In genomic region chr5:115378754-115379153, GRCh38 we compare ENCODE assay signal across 16 cellular contexts.
"Had no signal": no experiment of that assay in that cellular context is flagged by ENCODE, and none has a peak within 500 bp of the region (broad histone marks: within the 10 kb centered on the region; RNA-seq: fewer than 3 reads in every experiment).

No MANE protein-coding gene starts in this region.

- H3K4me3 Mint-ChIP-seq: naive thymus-derived CD4-positive, alpha-beta T cell; nephron progenitor cell had no signal

- H3K27me3 ChIP-seq: dorsolateral prefrontal cortex, heart left ventricle, right atrium auricular region, tibial artery, upper lobe of right lung, vagina had no signal

- ATAC-seq: heart left ventricle; naive thymus-derived CD4-positive, alpha-beta T cell; upper lobe of right lung had no signal

- H3K9me3 ChIP-seq: heart left ventricle, right atrium auricular region, tibial artery, upper lobe of right lung, vagina had no signal

- H3K27ac Mint-ChIP-seq: naive thymus-derived CD4-positive, alpha-beta T cell; nephron progenitor cell had no signal

- H3K36me3 ChIP-seq: heart left ventricle, right atrium auricular region, tibial artery, upper lobe of right lung, vagina had no signal

- H3K9me3 Mint-ChIP-seq: naive thymus-derived CD4-positive, alpha-beta T cell; nephron progenitor cell had no signal

- DNase-seq: cortex of kidney; dorsolateral prefrontal cortex; effector CD8-positive, alpha-beta T cell; foreskin melanocyte; heart left ventricle; hippocampal formation; mammary epithelial cell; naive thymus-derived CD4-positive, alpha-beta T cell; nephron progenitor cell; stimulated activated CD4-positive, alpha-beta T cell treated with anti-CD3 and anti-CD28 coated beads, Interleukin-2, amount 100 ng/mL, for 48 hours; stimulated activated naive CD8-positive, alpha-beta T cell treated with anti-CD3 and anti-CD28 coated beads, Interleukin-15, Interleukin-2, amounts not matched to agents 100 U/mL and 50 U/mL, for 24 hours; tibial artery; upper lobe of right lung had no signal

- H3K27ac ChIP-seq: right atrium auricular region, tibial artery, upper lobe of right lung had no signal

- H3K36me3 Mint-ChIP-seq: naive thymus-derived CD4-positive, alpha-beta T cell had no signal

- H3K4me3 ChIP-seq: dorsolateral prefrontal cortex, heart left ventricle, right atrium auricular region, smooth muscle cell, tibial artery, upper lobe of right lung, vagina had no signal

- H3K4me2 ChIP-seq: smooth muscle cell had no signal
